Comparison of ENCODE assay signal across 33 cellular contexts in genomic region chr7:10474048-10474447, GRCh38.
DNase-seq lines count a peak whose midpoint lies in the region; ATAC-seq, FAIRE-seq and TF ChIP-seq lines count a peak whose summit lies in the region.
"Had no signal": no experiment of that assay in that cellular context is flagged by ENCODE, and none has a peak within 500 bp of the region (broad histone marks: within the 10 kb centered on the region; RNA-seq: fewer than 3 reads in every experiment).

No MANE protein-coding gene starts in this region.

- in situ Hi-C loops in ACHN (cut with HindIII; ENCODE audit: low pct_ligation_motif_present, low pct_unique_long_range_greater_than_20kb, low sequenced_read_pairs) (no loop called here), HepG2 (cut with HindIII; ENCODE audit: extremely low pct_ligation_motif_present, low pct_unique_long_range_greater_than_20kb) (no loop called here)

- no peak overlapping the region for H3K4me3 ChIP-seq in epithelial cell of esophagus (ENCODE audit: low read length)
- H3K4me3 ChIP-seq in HepG2 (replicated peaks in 1 of 3; ENCODE audit: insufficient read depth in 1 of 3, low read depth in 2 of 3, low read length in 3 of 3): no peak overlapping the region
- H3K4me3 ChIP-seq in small intestine (ENCODE audit: low read depth in 1 of 2, low read length in 2 of 2): no peak overlapping the region
- H3K4me3 ChIP-seq in ovary: no peak overlapping the region
- H3K4me3 ChIP-seq: GM23248, left ventricle myocardium inferior, neural progenitor cell, spleen, thoracic aorta, vagina had no signal

- H3K27me3 ChIP-seq in HepG2 (ENCODE audit: control insufficient read depth in 1 of 2, insufficient read depth in 2 of 2, low read length in 2 of 2) (no peaks in the 10 kb centered on the region), small intestine (ENCODE audit: control insufficient read depth in 2 of 2, insufficient read depth in 2 of 2, low read length in 2 of 2) (no peaks in the 10 kb centered on the region), ovary (no peaks in the 10 kb centered on the region)
- H3K27me3 ChIP-seq: neural progenitor cell, spleen, vagina had no signal

- no peak overlapping the region for H3K27ac ChIP-seq in RWPE1
- H3K27ac ChIP-seq in HepG2 (ENCODE audit: extremely low read length, insufficient read depth, low read length): no peak overlapping the region
- H3K27ac ChIP-seq in small intestine (ENCODE audit: low read depth in 1 of 2, low read length in 1 of 2): no peak overlapping the region
- no peak overlapping the region for H3K27ac ChIP-seq in ovary
- H3K27ac ChIP-seq: GM23248, KMS-11, left ventricle myocardium inferior, neural progenitor cell, spleen, thoracic aorta, vagina had no signal

- H3K4me1 ChIP-seq in HepG2 (ENCODE audit: insufficient read depth, low read length): no peaks in the 10 kb centered on the region
- no peaks in the 10 kb centered on the region for H3K4me1 ChIP-seq in small intestine (ENCODE audit: control insufficient read depth in 2 of 2, insufficient read depth in 1 of 2, low read depth in 1 of 2, low read length in 1 of 2)
- H3K4me1 ChIP-seq in ovary (ENCODE audit: insufficient read depth): peaks cover 2% of the 10 kb centered on the region
- H3K4me1 ChIP-seq: left ventricle myocardium inferior, neural progenitor cell, spleen, vagina had no signal

- DNase-seq in ACHN (peak; percentile 14), RWPE1 (ENCODE audit: low spot score) (peak; percentile 6), epithelial cell of esophagus (ENCODE audit: low read depth) (peak; percentile 81), HepG2 (ENCODE audit: low spot score) (peak; percentile 2), small intestine (no peak), ovary (no peak), NCI-H1417 treated with DMSO at 0.1 percent for 48 hours (lab: John Stamatoyannopoulos, UW) (no peak)
- DNase-seq: activated B cell treated with CpG ODN at 0.5 μM for 24 hours; activated CD4-positive, alpha-beta T cell treated with anti-CD3 and anti-CD28 coated beads, Interleukin-2, amount 10 ng/mL, durations not matched to agents 7 days and 5 days; activated effector memory CD4-positive, alpha-beta T cell treated with anti-CD3 and anti-CD28 coated beads, Interleukin-2, amount 50 U/mL, for 16 hours; activated T-cell treated with anti-CD3 and anti-CD28 coated beads, Interleukin-2, amount 50 U/mL, for 1 hour; AML-193; CD4-positive, CD25-positive, alpha-beta regulatory T cell; DND-41; GF-D8; glutamatergic neuron; GM23248; left ventricle myocardium inferior; NCI-H1436; NCI-H2081 treated with DMSO at 0.1 percent for 48 hours; NCI-H345; NCI-H748 treated with DMSO at 0.1 percent for 48 hours; right cardiac atrium; RPMI8226; spleen; stimulated activated CD8-positive, alpha-beta memory T cell treated with anti-CD3 and anti-CD28 coated beads, Interleukin-4, amount 100 ng/mL, for 48 hours; T-cell had no signal

- no peaks in the 10 kb centered on the region for H3K79me2 ChIP-seq in HepG2 (ENCODE audit: insufficient read depth, low read length)

- H3K4me2 ChIP-seq in HepG2 (ENCODE audit: low read depth, low read length): no peak overlapping the region
- H3K4me2 ChIP-seq: KMS-11, neural progenitor cell had no signal

- H3K9me3 ChIP-seq in HepG2 (ENCODE audit: low read length) (peaks cover 20% of the 10 kb centered on the region), small intestine (ENCODE audit: control insufficient read depth, low read depth) (no peaks in the 10 kb centered on the region), ovary (no peaks in the 10 kb centered on the region)
- H3K9me3 ChIP-seq: left ventricle myocardium inferior, spleen, thoracic aorta, vagina had no signal

- no peak for TF ChIP-seq EP300 in HepG2 (IDR thresholded peaks at IDR 0.05; ENCODE audit: low read depth in 2 of 2, low read length in 2 of 2)
- TF ChIP-seq EP300 in HepG2 (CRISPR knock-in tag; IDR thresholded peaks at IDR 0.05; ENCODE audit: borderline replicate concordance): no peak
- no peak for TF ChIP-seq EP300 in ovary (IDR thresholded peaks at IDR 0.05)

- no peaks in the 10 kb centered on the region for H4K20me1 ChIP-seq in HepG2 (ENCODE audit: insufficient read depth, low read length)

- BruUV-seq in HepG2 (replicated peaks; lab: Mats Ljungman, UMichigan): no TSS peak

- no peak overlapping the region for H3K9ac ChIP-seq in HepG2 (ENCODE audit: insufficient read depth, low read depth, low read length)
- H3K9ac ChIP-seq: GM23248, KMS-11, neural progenitor cell had no signal

- WGBS in HepG2 (ENCODE audit: low lambda C conversion rate): 27% methylated on average over 3 of the region's 3 CpGs
- 71 to 88% (median 74%) methylated on average over 3 of the region's 3 CpGs for WGBS in small intestine, 3 donors
- WGBS in ovary, 3 donors: 14 to 32% (median 15%) methylated on average over 3 of the region's 3 CpGs

- TF ChIP-seq CTCF in RWPE1 (conservative IDR thresholded peaks at IDR 0.05; ENCODE audit: low read depth): no peak
- no peak for TF ChIP-seq CTCF in epithelial cell of esophagus (IDR thresholded peaks at IDR 0.05; ENCODE audit: insufficient read depth, low read depth, low read length, missing control alignments)
- no peak for TF ChIP-seq CTCF in HepG2 (CRISPR knock-in tag; IDR thresholded peaks at IDR 0.05)
- TF ChIP-seq CTCF in ovary (IDR thresholded peaks at IDR 0.05): no peak

- H3K36me3 ChIP-seq in HepG2 (replicated peaks in 1 of 2; ENCODE audit: control insufficient read depth in 1 of 2, insufficient read depth in 2 of 2, low read length in 2 of 2) (no peaks in the 10 kb centered on the region), small intestine (ENCODE audit: control insufficient read depth in 2 of 2, insufficient read depth in 2 of 2, low read length in 2 of 2) (no peaks in the 10 kb centered on the region), ovary (no peaks in the 10 kb centered on the region)
- H3K36me3 ChIP-seq: left ventricle myocardium inferior, neural progenitor cell, spleen, thoracic aorta, vagina had no signal

- TF ChIP-seq RAD21 in HepG2 (CRISPR knock-in tag; IDR thresholded peaks at IDR 0.05): no peak

- FAIRE-seq in HepG2 (lab: Jason Lieb, UNC) (no peak), small intestine (lab: Jason Lieb, UNC) (no peak)
- FAIRE-seq: A204.1 had no signal

- CTCF ChIA-PET in RWPE1 (lab: Yijun Ruan, JAX) (no interaction called here), HepG2 (lab: Yijun Ruan, JAX; ENCODE audit: low intra/inter-chr PET ratio, low total read pairs) (no interaction called here)

- ATAC-seq in HepG2 (no peak), HG02678 (IDR thresholded peaks at IDR 0.05; ENCODE audit: unreplicated experiment) (no peak)
- ATAC-seq: right cardiac atrium, T-cell had no signal

- H2AFZ ChIP-seq in HepG2 (ENCODE audit: low read length): no peak overlapping the region
- H2AFZ ChIP-seq: GM23248, neural progenitor cell had no signal

- TF ChIP-seq POLR2A in HepG2 (IDR thresholded peaks at IDR 0.05; ENCODE audit: insufficient read depth in 1 of 2, low read depth in 2 of 2, low read length in 2 of 2): no peak
- TF ChIP-seq POLR2A in ovary (IDR thresholded peaks at IDR 0.05): no peak

- intact Hi-C loops in HepG2 (cut with micrococcal nuclease; ENCODE audit: unreplicated experiment) (no loop called here), ovary (cut with DNase I) (no loop called here)

- POLR2A ChIA-PET in RWPE1 (lab: Yijun Ruan, JAX; ENCODE audit: low non-redundant PET) (no interaction called here), HepG2 (lab: Yijun Ruan, JAX) (no interaction called here)

TF ChIP-seq in HepG2, 621 proteins besides CTCF, POLR2A, EP300 and RAD21 (continues in another document):
- TF ChIP-seq RARA (CRISPR knock-in tag; IDR thresholded peaks at IDR 0.05): no peak
- TF ChIP-seq, protein P1, sequence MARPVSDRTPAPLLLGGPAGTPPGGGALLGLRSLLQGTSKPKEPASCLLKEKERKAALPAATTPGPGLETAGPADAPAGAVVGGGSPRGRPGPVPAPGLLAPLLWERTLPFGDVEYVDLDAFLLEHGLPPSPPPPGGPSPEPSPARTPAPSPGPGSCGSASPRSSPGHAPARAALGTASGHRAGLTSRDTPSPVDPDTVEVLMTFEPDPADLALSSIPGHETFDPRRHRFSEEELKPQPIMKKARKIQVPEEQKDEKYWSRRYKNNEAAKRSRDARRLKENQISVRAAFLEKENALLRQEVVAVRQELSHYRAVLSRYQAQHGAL (CRISPR knock-in tag; IDR thresholded peaks at IDR 0.05; ENCODE audit: not compliant biosample characterization): no peak
- TF ChIP-seq EEA1 (CRISPR knock-in tag; IDR thresholded peaks at IDR 0.05; ENCODE audit: borderline replicate concordance): no peak
- TF ChIP-seq ZNF24 (IDR thresholded peaks at IDR 0.05): no peak
- no peak for TF ChIP-seq ZNF343 (CRISPR knock-in tag; IDR thresholded peaks at IDR 0.05)
- no peak for TF ChIP-seq RAD51 (IDR thresholded peaks at IDR 0.05; ENCODE audit: borderline replicate concordance)
- TF ChIP-seq AGO1 (IDR thresholded peaks at IDR 0.05; ENCODE audit: low read depth, low read length, poor library complexity, severe bottlenecking): no peak
- TF ChIP-seq WIZ (CRISPR knock-in tag; IDR thresholded peaks at IDR 0.05): no peak

Comparison
In these comparisons a context has a peak if more than half of its experiments do, and no peak if none do; other contexts are left out.
1. DNase-seq: peak in ACHN (single experiment), RWPE1 (single experiment), epithelial cell of esophagus (single experiment) and HepG2 (single experiment); none in small intestine (single experiment), ovary (0 of 5) and NCI-H1417 treated with DMSO at 0.1 percent for 48 hours (single experiment).